ENCODE assay signal across 35 cellular contexts in the genomic region with DNA sequence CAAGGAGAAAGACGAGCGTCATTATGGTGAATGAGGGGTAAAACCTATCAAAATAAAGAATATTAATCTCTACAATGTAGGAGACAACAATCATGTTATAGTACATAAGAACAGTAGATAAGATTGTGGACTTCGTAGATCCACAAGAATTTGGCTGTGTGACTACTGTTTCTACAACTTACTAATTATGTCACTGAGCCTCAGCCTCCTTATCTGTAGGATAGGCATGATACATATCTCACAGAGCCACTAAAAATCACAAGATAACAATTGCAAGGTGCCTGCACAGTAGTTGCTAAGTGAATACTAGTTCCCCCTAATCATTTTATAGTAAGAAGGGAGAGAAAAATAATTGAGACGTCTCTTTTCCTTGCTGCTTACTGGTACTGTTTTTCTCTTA.
"Had no signal": no experiment of that assay in that cellular context is flagged by ENCODE, and none has a peak within 500 bp of the region (broad histone marks: within the 10 kb centered on the region; RNA-seq: fewer than 3 reads in every experiment).

No MANE protein-coding gene starts in this region.

- DNase-seq: Karpas-422, Kasumi-1, MG63, MM.1S, MV-4-11, NCI-H1048, NCI-H1092, NCI-H1092 treated with DMSO at 0.1 percent for 48 hours, NCI-H1105, NCI-H1105 treated with DMSO at 0.1 percent for 48 hours, NCI-H1417, NCI-H1417 treated with DMSO at 0.1 percent for 48 hours, NCI-H1436, NCI-H1436 treated with DMSO at 0.1 percent for 48 hours, NCI-H146, NCI-H1694, NCI-H1694 treated with DMSO at 0.1 percent for 48 hours, NCI-H187, NCI-H187 treated with DMSO at 0.1 percent for 48 hours, NCI-H1930, NCI-H2029, NCI-H2029 treated with DMSO at 0.1 percent for 48 hours, NCI-H2081, NCI-H2081 treated with DMSO at 0.1 percent for 48 hours, NCI-H2107, NCI-H2171, NCI-H2171 treated with DMSO at 0.1 percent for 48 hours, NCI-H2227 treated with DMSO at 0.1 percent for 48 hours, NCI-H226, NCI-H345, NCI-H446, NCI-H446 treated with DMSO at 0.1 percent for 48 hours, NCI-H510A, NCI-H510A treated with DMSO at 0.1 percent for 48 hours, NCI-H524 had no signal

- H3K4me3 ChIP-seq: MG63 had no signal

- H3K9me3 ChIP-seq: MG63 had no signal

- H3K27me3 ChIP-seq: MG63 had no signal

- H3K36me3 ChIP-seq: MG63 had no signal
